Comparison of ENCODE assay signal across 8 cellular contexts in genomic region chr1:228102791-228103620, GRCh38. TPM values are rescaled to one million over a fixed set of nuclear protein-coding genes. Genes with fewer than 3 reads are reported as not detected.
DNase-seq lines count a peak whose midpoint lies in the region; ATAC-seq, FAIRE-seq and TF ChIP-seq lines count a peak whose summit lies in the region.

TSS of gene C1orf35 (minus strand) at chr1:228103325. CDS start at chr1:228103227, 98 bp downstream.

- TF ChIP-seq CTCF in RWPE1 (conservative IDR thresholded peaks at IDR 0.05; ENCODE audit: low read depth): no peak
- TF ChIP-seq CTCF in fibroblast of lung (conservative IDR thresholded peaks at IDR 0.05 in 1 of 2, IDR thresholded peaks at IDR 0.05 in 1 of 2; ENCODE audit: low read depth in 1 of 2, low read length in 2 of 2): no peak

- peaks cover 33% of the 10 kb centered on the region for H3K79me2 ChIP-seq in fibroblast of lung (ENCODE audit: control insufficient read depth, insufficient read depth, low read length)

- CTCF ChIA-PET in RWPE1 (lab: Yijun Ruan, JAX): interaction anchor here (0.6 kb wide), 1 partner anchor 386 kb away, joined by 3 read pairs; no protein-coding TSS in a partner anchor
- CTCF ChIA-PET in naive thymus-derived CD4-positive, alpha-beta T cell (lab: Charles Lee): interaction anchor here (1.3 kb wide), 1 partner anchor 62 kb away, joined by 3 read pairs; no protein-coding TSS in a partner anchor

- H3K36me3 Mint-ChIP-seq in naive thymus-derived CD4-positive, alpha-beta T cell: peaks cover 0 to 12% (median 5%) of the 10 kb centered on the region in 5 donors
- peaks cover 33 to 48% of the 10 kb centered on the region in 2 donors for H3K36me3 Mint-ChIP-seq in stimulated activated naive B cell treated with anti-CD40 and anti-IgM and Interleukin-4, amounts not matched to agents 10 μg/mL and 1 μg/mL and 100 μg/mL, for 72 hours

- POLR2A ChIA-PET in RWPE1 (lab: Yijun Ruan, JAX; ENCODE audit: low non-redundant PET): no interaction called here
- POLR2A ChIA-PET in naive thymus-derived CD4-positive, alpha-beta T cell (lab: Charles Lee): interaction anchor here (0.9 to 2.0 kb wide), 3 partner anchors 8 to 62 kb away, joined by 3 to 10 read pairs (median 7); partner anchors contain the start of genes ARF1 and IBA57

- peaks cover 6 to 43% (median 23%) of the 10 kb centered on the region in 7 donors for H3K4me1 Mint-ChIP-seq in naive thymus-derived CD4-positive, alpha-beta T cell
- peaks cover 33 to 66% of the 10 kb centered on the region in 2 donors for H3K4me1 Mint-ChIP-seq in stimulated activated naive B cell treated with anti-CD40 and anti-IgM and Interleukin-4, amounts not matched to agents 10 μg/mL and 1 μg/mL and 100 μg/mL, for 72 hours

- H3K4me1 ChIP-seq in fibroblast of lung (ENCODE audit: control insufficient read depth, extremely low read depth, insufficient read depth, low read length): no peaks in the 10 kb centered on the region
- H3K4me1 ChIP-seq in naive thymus-derived CD4-positive, alpha-beta T cell (ENCODE audit: control insufficient read depth in 2 of 2, insufficient read depth in 2 of 2, low read length in 2 of 2): peaks cover 17 to 20% of the 10 kb centered on the region in 2 donors

- peak; percentile 81 for TF ChIP-seq POLR2A in H54 (IDR thresholded peaks at IDR 0.05; ENCODE audit: low read depth, low read length)

- peak within 1 kb of the TSS; percentile 90 to 95 (median 94) for H3K27ac Mint-ChIP-seq in naive thymus-derived CD4-positive, alpha-beta T cell
- H3K27ac Mint-ChIP-seq in stimulated activated naive B cell treated with anti-CD40 and anti-IgM and Interleukin-4, amounts not matched to agents 10 μg/mL and 1 μg/mL and 100 μg/mL, for 72 hours: peak within 1 kb of the TSS; percentile 97

- peaks cover 0 to 4% (median 0%) of the 10 kb centered on the region in 11 donors for H3K9me3 Mint-ChIP-seq in naive thymus-derived CD4-positive, alpha-beta T cell
- H3K9me3 Mint-ChIP-seq in stimulated activated naive B cell treated with anti-CD40 and anti-IgM and Interleukin-4, amounts not matched to agents 10 μg/mL and 1 μg/mL and 100 μg/mL, for 72 hours: no peaks in the 10 kb centered on the region

- no peaks in the 10 kb centered on the region for H3K27me3 Mint-ChIP-seq in naive thymus-derived CD4-positive, alpha-beta T cell
- no peaks in the 10 kb centered on the region for H3K27me3 Mint-ChIP-seq in stimulated activated naive B cell treated with anti-CD40 and anti-IgM and Interleukin-4, amounts not matched to agents 10 μg/mL and 1 μg/mL and 100 μg/mL, for 72 hours

- DNase-seq in EL: peak; percentile 91
- peak; percentile 96 for DNase-seq in H54 (ENCODE audit: insufficient read length, low spot score)
- peak; percentile 92 for DNase-seq in LoVo (ENCODE audit: low spot score)
- DNase-seq in RWPE1 (ENCODE audit: low spot score): peak; percentile 94
- DNase-seq in activated T-helper 1 cell treated with anti-CD3 and anti-CD28 coated beads, Interleukin-2, amount 50 U/mL, for 16 hours (ENCODE audit: low read depth in 1 of 2, low spot score in 1 of 2): peak; percentile 88 to 91
- peak; percentile 86 to 90 for DNase-seq in fibroblast of lung (ENCODE audit: low read depth in 2 of 2)
- DNase-seq in naive thymus-derived CD4-positive, alpha-beta T cell: peak; percentile 90 to 97 (median 93)
- peak; percentile 90 for DNase-seq in stimulated activated naive B cell treated with anti-CD40 and anti-IgM and Interleukin-4, amounts not matched to agents 10 μg/mL and 1 μg/mL and 100 μg/mL, for 72 hours

- no peaks in the 10 kb centered on the region for H3K9me3 ChIP-seq in fibroblast of lung (ENCODE audit: control insufficient read depth, insufficient read depth, low read depth, low read length)
- H3K9me3 ChIP-seq in naive thymus-derived CD4-positive, alpha-beta T cell (ENCODE audit: control insufficient read depth in 2 of 3, low read length in 3 of 3): no peaks in the 10 kb centered on the region

- no peak for FAIRE-seq in H54 (lab: Jason Lieb, UNC)

- peak within 1 kb of the TSS; percentile 79 for H2AFZ ChIP-seq in fibroblast of lung (ENCODE audit: low read length)

- H3K4me2 ChIP-seq in fibroblast of lung (ENCODE audit: extremely low read depth, insufficient read depth, low read length): peak within 1 kb of the TSS; percentile 40

- H3K27me3 ChIP-seq in fibroblast of lung (ENCODE audit: control insufficient read depth, insufficient read depth, low read length): no peaks in the 10 kb centered on the region
- no peaks in the 10 kb centered on the region for H3K27me3 ChIP-seq in naive thymus-derived CD4-positive, alpha-beta T cell (ENCODE audit: control insufficient read depth in 2 of 2, insufficient read depth in 2 of 2, low read length in 2 of 2)

- peak within 1 kb of the TSS; percentile 91 to 97 (median 93) for H3K4me3 Mint-ChIP-seq in naive thymus-derived CD4-positive, alpha-beta T cell
- H3K4me3 Mint-ChIP-seq in stimulated activated naive B cell treated with anti-CD40 and anti-IgM and Interleukin-4, amounts not matched to agents 10 μg/mL and 1 μg/mL and 100 μg/mL, for 72 hours: peak within 1 kb of the TSS; percentile 95 to 98

- H3K27ac ChIP-seq in RWPE1 (peak within 1 kb of the TSS; percentile 84), fibroblast of lung (ENCODE audit: insufficient read depth, low read length) (peak within 1 kb of the TSS; percentile 62)
- peak within 1 kb of the TSS; percentile 94 for H3K27ac ChIP-seq in naive thymus-derived CD4-positive, alpha-beta T cell (ENCODE audit: low read depth, low read length)

- peak within 1 kb of the TSS; percentile 59 to 93 (median 76) for H3K4me3 ChIP-seq in fibroblast of lung (replicated peaks in 1 of 4; ENCODE audit: control extremely low read depth in 1 of 4, insufficient read depth in 1 of 4, low read depth in 3 of 4, low read length in 4 of 4)
- H3K4me3 ChIP-seq in naive thymus-derived CD4-positive, alpha-beta T cell (ENCODE audit: low read length): peak within 1 kb of the TSS; percentile 95

- intact Hi-C loops in naive thymus-derived CD4-positive, alpha-beta T cell (cut with micrococcal nuclease): loop anchor here (1.0 to 10.0 kb wide), 9 partner anchors 21 to 1698 kb away; partner anchors contain the start of genes ARF1 (in 2 of the 2), GUK1 (in 2 of the 2), IBA57 (in 1 of the 2) and NUP133 (in 1 of the 2)

- H3K9ac ChIP-seq in fibroblast of lung (ENCODE audit: insufficient read depth, low read length): peak within 1 kb of the TSS; percentile 74

- H4K20me1 ChIP-seq in fibroblast of lung (ENCODE audit: control insufficient read depth, extremely low read depth, insufficient read depth, low read length): no peaks in the 10 kb centered on the region

- peaks cover 34% of the 10 kb centered on the region for H3K36me3 ChIP-seq in fibroblast of lung (ENCODE audit: control insufficient read depth, insufficient read depth, low read length)
- peaks cover 0 to 63% (median 8%) of the 10 kb centered on the region in 3 experiments for H3K36me3 ChIP-seq in naive thymus-derived CD4-positive, alpha-beta T cell (ENCODE audit: control insufficient read depth in 2 of 3, insufficient read depth in 3 of 3, low read length in 3 of 3)

- ATAC-seq in naive thymus-derived CD4-positive, alpha-beta T cell: peak; percentile 85
- peak; percentile 88 to 89 for ATAC-seq in stimulated activated naive B cell treated with anti-CD40 and anti-IgM and Interleukin-4, amounts not matched to agents 10 μg/mL and 1 μg/mL and 100 μg/mL, for 72 hours (replicated peaks)

RNA-seq across cellular contexts. Expression of gene C1orf35, which starts in this region (rescaled TPM):
- 7.6 and 8.0 TPM in 2 replicates for total RNA-seq in fibroblast of lung
- 4.8 and 7.0 TPM in 2 replicates for polyA plus RNA-seq in fibroblast of lung
- 8.5 and 15.4 TPM in 2 replicates for polyA plus RNA-seq in fibroblast of lung (2012)
- 2.6 and 6.9 TPM in 2 replicates for polyA minus RNA-seq in fibroblast of lung (ENCODE audit: low replicate concordance)
- 10 to 100 TPM; 16.8 to 31.8 (median 27.8) TPM for total RNA-seq in naive thymus-derived CD4-positive, alpha-beta T cell
- 10 to 100 TPM; 21.9 to 33.0 TPM for polyA plus RNA-seq in naive thymus-derived CD4-positive, alpha-beta T cell

Comparison
In these comparisons a context has a peak if more than half of its experiments do, and no peak if none do; other contexts are left out.
1. Peak in every context shown above with its lines: DNase-seq, ATAC-seq, H3K4me3 ChIP-seq and H3K27ac ChIP-seq.